ENCODE assay signal across 8 cellular contexts in the genomic region with DNA sequence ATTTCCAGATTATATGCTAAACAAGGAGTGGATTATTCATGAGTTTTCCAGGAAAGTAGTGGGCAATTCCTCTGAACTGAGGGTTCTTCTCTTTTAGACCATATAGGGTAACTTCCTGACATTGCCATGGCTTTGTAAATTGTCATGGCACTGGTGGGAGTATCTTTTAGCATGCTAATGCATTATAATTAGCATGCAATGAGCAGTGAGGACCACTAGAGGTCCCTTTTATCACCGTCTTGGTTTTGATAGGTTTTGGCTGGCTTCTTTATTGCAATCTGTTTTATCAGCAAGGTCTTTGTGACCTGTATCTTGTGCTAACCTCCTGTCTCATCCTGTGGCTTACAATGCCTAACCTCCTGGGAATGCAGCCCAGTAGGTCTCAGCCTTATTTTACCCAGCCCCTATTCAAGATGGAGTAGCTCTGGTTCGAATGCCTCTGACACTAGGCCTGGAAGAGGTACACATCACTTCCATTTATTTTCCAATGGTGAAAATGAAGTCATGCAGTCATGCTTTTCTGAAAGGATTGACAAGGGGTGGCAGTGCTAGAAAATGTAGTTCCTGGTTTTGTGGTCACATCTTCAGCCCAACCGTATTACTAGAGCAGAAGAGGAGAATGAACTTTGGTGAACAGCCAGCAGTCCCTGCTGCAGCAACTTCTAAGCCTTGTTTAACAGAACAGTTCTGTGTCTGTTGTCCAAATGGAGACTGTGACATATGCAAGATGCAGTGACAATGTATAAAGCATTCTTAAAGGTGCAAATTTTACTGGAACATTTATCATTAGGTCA. TPM values are rescaled to one million over a fixed set of nuclear protein-coding genes. Genes with fewer than 3 reads are reported as not detected.
DNase-seq lines count a peak whose midpoint lies in the region; ATAC-seq and TF ChIP-seq lines count a peak whose summit lies in the region.

No MANE protein-coding gene starts in this region.

- H3K4me3 ChIP-seq in RWPE2 (ENCODE audit: severe bottlenecking) (no peak overlapping the region), fibroblast of the aortic adventitia (ENCODE audit: low read depth, low read length) (no peak overlapping the region), gastroesophageal sphincter (no peak overlapping the region)

- WGBS in gastroesophageal sphincter (ENCODE audit: low coverage in 1 of 2), 2 donors: 47 to 68% methylated on average over 2 to 3 of the region's 3 CpGs

- H3K27me3 ChIP-seq in RWPE2 (ENCODE audit: insufficient read depth, poor library complexity, severe bottlenecking) (no peaks in the 10 kb centered on the region), gastroesophageal sphincter (no peaks in the 10 kb centered on the region)

- DNase-seq in AML-193 (lab: John Stamatoyannopoulos, UW) (peak; percentile 73 to 82), RWPE2 (ENCODE audit: low spot score) (no peak), fibroblast of the aortic adventitia (ENCODE audit: low read depth) (peak; percentile 6), hippocampal formation (lab: John Stamatoyannopoulos, UW) (no peak)

- peak; percentile 56 for ATAC-seq in GM19351 (IDR thresholded peaks at IDR 0.05; ENCODE audit: unreplicated experiment)
- no peak for ATAC-seq in RWPE2 (ENCODE audit: low read depth)
- no peak for ATAC-seq in HG02884 (IDR thresholded peaks at IDR 0.05; ENCODE audit: unreplicated experiment)
- ATAC-seq in GM21619 (IDR thresholded peaks at IDR 0.05; ENCODE audit: unreplicated experiment): no peak
- ATAC-seq in gastroesophageal sphincter: no peak

- TF ChIP-seq CTCF in RWPE2 (IDR thresholded peaks at IDR 0.05; ENCODE audit: poor library complexity, severe bottlenecking) (peak; percentile 34), fibroblast of the aortic adventitia (IDR thresholded peaks at IDR 0.05; ENCODE audit: insufficient read depth, low read length) (peak; percentile 47), gastroesophageal sphincter (IDR thresholded peaks at IDR 0.05) (no peak)

- H3K9me3 ChIP-seq in RWPE2 (ENCODE audit: severe bottlenecking) (no peaks in the 10 kb centered on the region), gastroesophageal sphincter (no peaks in the 10 kb centered on the region)

- H3K36me3 ChIP-seq in RWPE2 (ENCODE audit: low read depth) (no peaks in the 10 kb centered on the region), gastroesophageal sphincter (no peaks in the 10 kb centered on the region)

- no peak overlapping the region for H3K27ac ChIP-seq in RWPE2 (ENCODE audit: poor library complexity, severe bottlenecking)
- no peak overlapping the region for H3K27ac ChIP-seq in gastroesophageal sphincter

- H3K4me1 ChIP-seq in RWPE2 (ENCODE audit: insufficient read depth, poor library complexity, severe bottlenecking) (no peaks in the 10 kb centered on the region), gastroesophageal sphincter (peaks cover 0 to 5% (median 0%) of the 10 kb centered on the region in 3 donors)

- TF ChIP-seq POLR2A in gastroesophageal sphincter (IDR thresholded peaks at IDR 0.05): no peak

- no peak for TF ChIP-seq EP300 in gastroesophageal sphincter (IDR thresholded peaks at IDR 0.05)

RNA-seq across cellular contexts. Expression of a gene that starts 26.6 kb away (rescaled TPM):
- total RNA-seq in fibroblast of the aortic adventitia (ENCODE audit: low replicate concordance) (8.9 and 27.6 TPM in 2 replicates), gastroesophageal sphincter (1 to 10 TPM; 3.2 to 7.0 (median 4.6) TPM)

Comparison
In these comparisons a context has a peak if more than half of its experiments do, and no peak if none do; other contexts are left out.
1. DNase-seq: peak in AML-193 (2 of 2) and fibroblast of the aortic adventitia (single experiment); none in RWPE2 (single experiment) and hippocampal formation (0 of 2).
2. CTCF ChIP-seq: peak in RWPE2 (single experiment) and fibroblast of the aortic adventitia (single experiment); none in gastroesophageal sphincter (0 of 4).